8 cellular contexts compared by ENCODE assay signal in genomic region chr16:68265078-68265925, GRCh38. TPM values are rescaled to one million over a fixed set of nuclear protein-coding genes. Genes with fewer than 3 reads are reported as not detected.
DNase-seq lines count a peak whose midpoint lies in the region; ATAC-seq, FAIRE-seq and TF ChIP-seq lines count a peak whose summit lies in the region.

No MANE protein-coding gene starts in this region.

- TF ChIP-seq CTCF in kidney (IDR thresholded peaks at IDR 0.05; ENCODE audit: borderline replicate concordance, extremely low read depth, insufficient read depth) = no peak

- ATAC-seq in GM18502 (IDR thresholded peaks at IDR 0.05; ENCODE audit: poor library complexity, unreplicated experiment) (peak; percentile 12), HG02763 (IDR thresholded peaks at IDR 0.05; ENCODE audit: unreplicated experiment) (no peak)

- H3K27ac ChIP-seq in ACC112 (ENCODE audit: low read depth, low read length) = peak overlapping the region; percentile 75
- H3K27ac ChIP-seq in HUES64 (ENCODE audit: low read depth, low read length) = peak overlapping the region; percentile 39; the same call in 1 of the 2 replicates
- peak overlapping the region; percentile 70 for H3K27ac ChIP-seq in caudate nucleus (ENCODE audit: low read depth, low read length)
- peak overlapping the region; percentile 92 to 96 for H3K27ac ChIP-seq in kidney (ENCODE audit: low read depth in 2 of 2, low read length in 2 of 2)

- peak overlapping the region; percentile 97 for H3K27ac Mint-ChIP-seq in T-helper 2 cell treated with Interferon-gamma antibody and Interleukin-4, amounts not matched to agents 5 μg/mL and 100 μg/mL, for 36 hours

- H3K36me3 ChIP-seq in ACC112 (ENCODE audit: insufficient read depth, low read length) (no peaks in the 10 kb centered on the region), HUES64 (ENCODE audit: insufficient read depth, low read length) (no peaks in the 10 kb centered on the region), kidney (ENCODE audit: control insufficient read depth in 1 of 2, insufficient read depth in 2 of 2, low read length in 2 of 2) (peaks cover 0 to 4% of the 10 kb centered on the region in 2 donors)

- H3K4me3 ChIP-seq in ACC112 (ENCODE audit: low read depth, low read length) = peak overlapping the region; percentile 93
- peak overlapping the region; percentile 85 for H3K4me3 ChIP-seq in HUES64 (ENCODE audit: low read length)
- H3K4me3 ChIP-seq in kidney (ENCODE audit: low read length in 2 of 2) = peak overlapping the region; percentile 64 to 77

- no peaks in the 10 kb centered on the region for H3K9me3 Mint-ChIP-seq in T-helper 2 cell treated with Interferon-gamma antibody and Interleukin-4, amounts not matched to agents 5 μg/mL and 100 μg/mL, for 36 hours

- H3K4me3 Mint-ChIP-seq in T-helper 2 cell treated with Interferon-gamma antibody and Interleukin-4, amounts not matched to agents 5 μg/mL and 100 μg/mL, for 36 hours = peak overlapping the region; percentile 93

- intact Hi-C loops in kidney (cut with DNase I) = loop anchor here (10.0 kb wide), 1 partner anchor 49 kb away; the partner anchor contains the start of genes PRMT7 and SLC7A6OS

- H3K9me3 ChIP-seq in HUES64 (ENCODE audit: insufficient read depth, low read depth, low read length) (no peaks in the 10 kb centered on the region), kidney (ENCODE audit: control insufficient read depth in 1 of 2, low read length in 2 of 2) (no peaks in the 10 kb centered on the region)

- FAIRE-seq in kidney (lab: Jason Lieb, UNC) = no peak

- peak overlapping the region; percentile 10 for H2AFZ ChIP-seq in ACC112 (ENCODE audit: low read length, unreplicated experiment)

- H3K27me3 ChIP-seq in ACC112 (ENCODE audit: insufficient read depth, low read length) (no peaks in the 10 kb centered on the region), HUES64 (ENCODE audit: insufficient read depth, low read length) (peaks cover 12% of the 10 kb centered on the region; the same call in 1 of the 2 replicates)

- H3K9ac ChIP-seq in HUES64 (ENCODE audit: low read depth, low read length) = peak overlapping the region; percentile 91
- peak overlapping the region; percentile 34 to 56 for H3K9ac ChIP-seq in kidney (ENCODE audit: low read length in 2 of 2)

- no peaks in the 10 kb centered on the region for H3K27me3 Mint-ChIP-seq in T-helper 2 cell treated with Interferon-gamma antibody and Interleukin-4, amounts not matched to agents 5 μg/mL and 100 μg/mL, for 36 hours (ENCODE audit: low read depth)

- 14% methylated on average over 22 of the region's 23 CpGs for WGBS in HUES64

- H3K79me2 ChIP-seq in ACC112 (ENCODE audit: control insufficient read depth, insufficient read depth, low read length, unreplicated experiment) = peaks cover 43% of the 10 kb centered on the region

- peaks cover 52% of the 10 kb centered on the region for H3K4me1 Mint-ChIP-seq in T-helper 2 cell treated with Interferon-gamma antibody and Interleukin-4, amounts not matched to agents 5 μg/mL and 100 μg/mL, for 36 hours (ENCODE audit: low read depth)

- peak; percentile 51 for DNase-seq in T-helper 2 cell treated with Interferon-gamma antibody and Interleukin-4, amounts not matched to agents 5 μg/mL and 100 μg/mL, for 36 hours (ENCODE audit: low spot score)
- DNase-seq in caudate nucleus (lab: John Stamatoyannopoulos, UW) = peak in 12 of 61 donors; percentile 8 to 37 (median 22)
- peak; percentile 81 for DNase-seq in kidney
- peak; percentile 34 for DNase-seq in stimulated activated CD4-positive, alpha-beta T cell treated with anti-CD3 and anti-CD28 coated beads, Interleukin-2, amount 100 ng/mL, for 4 hours (ENCODE audit: low read depth)

- peaks cover 17% of the 10 kb centered on the region for H3K36me3 Mint-ChIP-seq in T-helper 2 cell treated with Interferon-gamma antibody and Interleukin-4, amounts not matched to agents 5 μg/mL and 100 μg/mL, for 36 hours (ENCODE audit: low read depth)

- H3K4me1 ChIP-seq in ACC112 (ENCODE audit: control insufficient read depth, insufficient read depth, low read length, unreplicated experiment) (peaks cover 20% of the 10 kb centered on the region), HUES64 (ENCODE audit: insufficient read depth, low read length) (peaks cover 17% of the 10 kb centered on the region), kidney (ENCODE audit: control insufficient read depth in 1 of 2, insufficient read depth in 1 of 2, low read depth in 1 of 2, low read length in 2 of 2) (peaks cover 6 to 21% of the 10 kb centered on the region in 2 donors)

RNA-seq across cellular contexts. Expression of gene SLC7A6, which starts 1.0 kb away (rescaled TPM):
- polyA plus RNA-seq in HUES64 (2013, experiment 1 of 2) = 14.1 TPM
- polyA plus RNA-seq in HUES64 (2013, experiment 2 of 2) = 14.7 TPM
- 24.0 TPM for total RNA-seq in kidney
- polyA plus RNA-seq in kidney (ENCODE audit: insufficient read depth, low read depth, low replicate concordance) = 5.0 TPM

RNA-seq across cellular contexts. Expression of gene PLA2G15, which starts 20.1 kb away (rescaled TPM):
- polyA plus RNA-seq in HUES64 (2013, experiment 1 of 2) = 7.3 TPM
- 9.3 TPM for polyA plus RNA-seq in HUES64 (2013, experiment 2 of 2)
- total RNA-seq in kidney = 35.1 TPM
- 44.4 TPM for polyA plus RNA-seq in kidney (ENCODE audit: insufficient read depth, low read depth, low replicate concordance)

RNA-seq across cellular contexts. Expression of gene ESRP2, which starts 29.4 kb away (rescaled TPM):
- polyA plus RNA-seq in HUES64 (2013, experiment 1 of 2) = 15.4 TPM
- 15.0 TPM for polyA plus RNA-seq in HUES64 (2013, experiment 2 of 2)
- total RNA-seq in kidney = 32.9 TPM
- 19.1 TPM for polyA plus RNA-seq in kidney (ENCODE audit: insufficient read depth, low read depth, low replicate concordance)

RNA-seq across cellular contexts. Expression of gene SLC7A6OS, which starts 45.4 kb away (rescaled TPM):
- polyA plus RNA-seq in HUES64 (2013, experiment 1 of 2) = 11.6 TPM
- 10.5 TPM for polyA plus RNA-seq in HUES64 (2013, experiment 2 of 2)
- 20.3 TPM for total RNA-seq in kidney
- 9.2 TPM for polyA plus RNA-seq in kidney (ENCODE audit: insufficient read depth, low read depth, low replicate concordance)

RNA-seq across cellular contexts. Expression of gene PRMT7, which starts 45.5 kb away (rescaled TPM):
- polyA plus RNA-seq in HUES64 (2013, experiment 1 of 2) = 38.6 TPM
- polyA plus RNA-seq in HUES64 (2013, experiment 2 of 2) = 35.2 TPM
- 33.7 TPM for total RNA-seq in kidney
- 20.4 TPM for polyA plus RNA-seq in kidney (ENCODE audit: insufficient read depth, low read depth, low replicate concordance)

Comparison
In these comparisons a context has a peak if more than half of its experiments do, and no peak if none do; other contexts are left out.
1. H3K27ac ChIP-seq: peak in every context shown above with its lines; median percentile 94 in kidney; 75 in ACC112; 70 in caudate nucleus; 39 in HUES64.